In genomic region chr7:52764502-52765169, GRCh38 we compare ENCODE assay signal across 29 cellular contexts.
DNase-seq lines count a peak whose midpoint lies in the region; ATAC-seq and TF ChIP-seq lines count a peak whose summit lies in the region.
"Had no signal": no experiment of that assay in that cellular context is flagged by ENCODE, and none has a peak within 500 bp of the region (broad histone marks: within the 10 kb centered on the region; RNA-seq: fewer than 3 reads in every experiment).

No MANE protein-coding gene starts in this region.

- H3K36me3 ChIP-seq in left ventricle myocardium inferior (no peaks in the 10 kb centered on the region), smooth muscle cell (ENCODE audit: low read depth) (no peaks in the 10 kb centered on the region)
- H3K36me3 ChIP-seq: brain microvascular endothelial cell had no signal

- peak; percentile 52 for ATAC-seq in Right ventricle myocardium inferior
- ATAC-seq: activated CD8-positive, alpha-beta memory T cell treated with anti-CD3 and anti-CD28 coated beads, Interleukin-2, amount 10 ng/mL, durations not matched to agents 7 days and 5 days; activated T-cell treated with anti-CD3 and anti-CD28 coated beads, Interleukin-2, amount 50 U/mL, for 72 hours; GM23338; stimulated activated naive CD8-positive, alpha-beta T cell treated with anti-CD3 and anti-CD28 coated beads, Interleukin-15, amount 100 ng/mL, for 72 hours; WTC11 had no signal

- H3K9me3 ChIP-seq in left ventricle myocardium inferior (replicated peaks) (no peaks in the 10 kb centered on the region), smooth muscle cell (replicated peaks; ENCODE audit: low read depth) (no peaks in the 10 kb centered on the region)

- no peaks in the 10 kb centered on the region for H3K79me2 ChIP-seq in smooth muscle cell (ENCODE audit: low read depth)

- TF ChIP-seq CTCF in left ventricle myocardium inferior (IDR thresholded peaks at IDR 0.05; ENCODE audit: borderline replicate concordance) (no peak), epithelial cell of proximal tubule (conservative IDR thresholded peaks at IDR 0.05; ENCODE audit: low read depth, low read length) (peak; percentile 35), smooth muscle cell (IDR thresholded peaks at IDR 0.05; ENCODE audit: borderline replicate concordance, insufficient read depth, poor library complexity, severe bottlenecking) (no peak)

- intact Hi-C loops in Right ventricle myocardium inferior (cut with DNase I) (no loop called here), left ventricle myocardium inferior (cut with micrococcal nuclease) (no loop called here), posterior vena cava (cut with DNase I) (no loop called here)

- H3K27ac ChIP-seq in left ventricle myocardium inferior (replicated peaks) (no peak overlapping the region), smooth muscle cell (ENCODE audit: low read depth) (peak overlapping the region; percentile 3)
- H3K27ac ChIP-seq: brain microvascular endothelial cell had no signal

- no peak overlapping the region for H3K4me3 ChIP-seq in left ventricle myocardium inferior
- no peak overlapping the region for H3K4me3 ChIP-seq in epithelial cell of proximal tubule (ENCODE audit: low read depth, low read length)
- H3K4me3 ChIP-seq in smooth muscle cell: no peak overlapping the region
- H3K4me3 ChIP-seq: GM23338 had no signal

- DNase-seq in Right ventricle myocardium inferior (ENCODE audit: missing footprints) (no peak), left ventricle myocardium inferior (no peak), RKO (ENCODE audit: low spot score) (peak; percentile 34), epithelial cell of proximal tubule (ENCODE audit: low read depth) (peak; percentile 49), smooth muscle cell (lab: John Stamatoyannopoulos, UW; ENCODE audit: unreplicated experiment) (no peak), NCI-H2107 (lab: John Stamatoyannopoulos, UW) (no peak), COLO829 (ENCODE audit: low spot score) (no peak), posterior vena cava (ENCODE audit: low spot score) (no peak)
- DNase-seq: activated CD8-positive, alpha-beta memory T cell treated with anti-CD3 and anti-CD28 coated beads, Interleukin-2, amount 10 ng/mL, durations not matched to agents 7 days and 5 days; activated naive CD4-positive, alpha-beta T cell treated with Interleukin-2 at 50 U/mL for 16 hours; activated T-cell treated with anti-CD3 and anti-CD28 coated beads, Interleukin-2, amount 50 U/mL, for 72 hours; AML-193; brain microvascular endothelial cell; CD4-positive, alpha-beta memory T cell; foreskin fibroblast; left cardiac atrium; NCI-H1105; NCI-H187 treated with DMSO at 0.1 percent for 48 hours; NCI-H524 treated with DMSO at 0.1 percent for 48 hours; nucleus accumbens; SHP77; small intestine; stimulated activated CD4-positive, alpha-beta T cell treated with anti-CD3 and anti-CD28 coated beads, Interleukin-1b, Interleukin-23, amount 100 ng/mL, for 48 hours; stimulated activated CD8-positive, alpha-beta memory T cell treated with anti-CD3 and anti-CD28 coated beads, Interleukin-4, amount 100 ng/mL, for 48 hours; stimulated activated naive CD8-positive, alpha-beta T cell treated with anti-CD3 and anti-CD28 coated beads, Interleukin-15, amount 100 ng/mL, for 72 hours; SW 1271; T1000 had no signal

- no peak overlapping the region for H2AFZ ChIP-seq in smooth muscle cell (ENCODE audit: low read depth)
- H2AFZ ChIP-seq: GM23338 had no signal

- H3K4me2 ChIP-seq in smooth muscle cell: no peak overlapping the region
- H3K4me2 ChIP-seq: GM23338 had no signal

- no peaks in the 10 kb centered on the region for H3F3A ChIP-seq in smooth muscle cell (ENCODE audit: low read depth)

- no peaks in the 10 kb centered on the region for H4K20me1 ChIP-seq in smooth muscle cell (ENCODE audit: low read depth)

- H3K4me1 ChIP-seq in left ventricle myocardium inferior (no peaks in the 10 kb centered on the region), smooth muscle cell (ENCODE audit: low read depth) (no peaks in the 10 kb centered on the region)

- H3K9ac ChIP-seq in smooth muscle cell (ENCODE audit: low read depth): no peak overlapping the region

- H3K27me3 ChIP-seq in left ventricle myocardium inferior (ENCODE audit: low read depth): no peaks in the 10 kb centered on the region
- H3K27me3 ChIP-seq in smooth muscle cell (ENCODE audit: low read depth): no peaks in the 10 kb centered on the region
- H3K27me3 ChIP-seq: brain microvascular endothelial cell had no signal

Comparison
In these comparisons a context has a peak if more than half of its experiments do, and no peak if none do; other contexts are left out.
1. DNase-seq: peak in RKO (single experiment) and epithelial cell of proximal tubule (single experiment); none in Right ventricle myocardium inferior (single experiment), left ventricle myocardium inferior (single experiment), smooth muscle cell (single experiment), NCI-H2107 (single experiment), COLO829 (single experiment) and posterior vena cava (single experiment).